ENCODE assay signal across 26 cellular contexts in the genomic region with DNA sequence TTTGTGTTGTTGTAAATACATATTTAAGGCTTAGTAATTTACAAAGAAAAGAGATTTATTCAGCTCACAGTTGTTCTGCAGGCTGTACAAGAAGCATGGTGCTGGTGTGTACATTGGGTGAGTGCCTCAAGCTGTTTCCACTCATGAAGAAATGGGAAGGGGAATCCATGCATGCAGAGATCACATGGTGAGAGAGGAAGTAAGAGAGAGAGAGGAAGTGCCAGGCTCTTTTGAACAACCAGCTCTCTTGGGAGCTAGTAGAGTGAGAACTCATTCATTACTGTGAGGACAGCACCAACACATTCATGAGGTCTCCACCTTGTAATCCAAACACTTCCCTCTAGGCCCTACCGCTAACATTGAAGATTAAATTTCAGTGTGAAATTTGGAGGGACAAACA.
"Had no signal": no experiment of that assay in that cellular context is flagged by ENCODE, and none has a peak within 500 bp of the region (broad histone marks: within the 10 kb centered on the region; RNA-seq: fewer than 3 reads in every experiment).

No MANE protein-coding gene starts in this region.

- DNase-seq: activated CD4-positive, alpha-beta memory T cell treated with anti-CD3 and anti-CD28 coated beads for 36 hours; activated CD4-positive, alpha-beta T cell treated with anti-CD3 and anti-CD28 coated beads for 36 hours; activated CD4-positive, alpha-beta T cell treated with anti-CD3 and anti-CD28 coated beads, Interleukin-2, amount 10 ng/mL, durations not matched to agents 24 days and 14 days; activated CD4-positive, CD25-positive, alpha-beta regulatory T cell; activated CD4-positive, CD25-positive, alpha-beta regulatory T cell treated with anti-CD3 and anti-CD28 coated beads, Interleukin-2, amount 50 U/mL, for 72 hours; activated CD8-positive, alpha-beta memory T cell treated with anti-CD3 and anti-CD28 coated beads, Interleukin-2, amount 10 ng/mL, durations not matched to agents 7 days and 5 days; activated CD8-positive, alpha-beta memory T cell treated with anti-CD3 and anti-CD28 coated beads, Interleukin-2, amount 50 U/mL, for 4 hours; activated CD8-positive, alpha-beta T cell treated with anti-CD3 and anti-CD28 coated beads, Interleukin-2, amount 10 ng/mL, durations not matched to agents 7 days and 5 days; activated gamma-delta T cell; activated naive CD4-positive, alpha-beta T cell; activated naive CD4-positive, alpha-beta T cell treated with anti-CD3 and anti-CD28 coated beads, Interleukin-2, amount 10 ng/mL, durations not matched to agents 7 days and 5 days; activated naive CD8-positive, alpha-beta T cell treated with anti-CD3 and anti-CD28 coated beads, Interleukin-2, amount 10 ng/mL, durations not matched to agents 7 days and 5 days; activated T-cell treated with anti-CD3 and anti-CD28 coated beads, Interleukin-2, amount 50 U/mL, for 1 hour; activated T-cell treated with anti-CD3 and anti-CD28 coated beads, Interleukin-2, amount 50 U/mL, for 72 hours; central memory CD4-positive, alpha-beta T cell; cerebellar nuclear complex; colonic mucosa; effector CD8-positive, alpha-beta T cell; esophagus squamous epithelium; head of caudate nucleus; hippocampal formation; T-helper 2 cell had no signal

- H3K4me3 ChIP-seq: ascending aorta, breast epithelium, cardiac muscle cell, colonic mucosa, esophagus squamous epithelium had no signal

- ATAC-seq: activated CD4-positive, alpha-beta T cell treated with anti-CD3 and anti-CD28 coated beads for 36 hours; activated CD8-positive, alpha-beta memory T cell treated with anti-CD3 and anti-CD28 coated beads, Interleukin-2, amount 10 ng/mL, durations not matched to agents 7 days and 5 days; activated CD8-positive, alpha-beta T cell treated with anti-CD3 and anti-CD28 coated beads, Interleukin-2, amount 10 ng/mL, durations not matched to agents 7 days and 5 days; activated naive CD4-positive, alpha-beta T cell treated with anti-CD3 and anti-CD28 coated beads, Interleukin-2, amount 50 U/mL, for 72 hours; activated T-cell treated with anti-CD3 and anti-CD28 coated beads, Interleukin-2, amount 50 U/mL, for 72 hours had no signal
